25 cellular contexts compared by ENCODE assay signal in the genomic region with DNA sequence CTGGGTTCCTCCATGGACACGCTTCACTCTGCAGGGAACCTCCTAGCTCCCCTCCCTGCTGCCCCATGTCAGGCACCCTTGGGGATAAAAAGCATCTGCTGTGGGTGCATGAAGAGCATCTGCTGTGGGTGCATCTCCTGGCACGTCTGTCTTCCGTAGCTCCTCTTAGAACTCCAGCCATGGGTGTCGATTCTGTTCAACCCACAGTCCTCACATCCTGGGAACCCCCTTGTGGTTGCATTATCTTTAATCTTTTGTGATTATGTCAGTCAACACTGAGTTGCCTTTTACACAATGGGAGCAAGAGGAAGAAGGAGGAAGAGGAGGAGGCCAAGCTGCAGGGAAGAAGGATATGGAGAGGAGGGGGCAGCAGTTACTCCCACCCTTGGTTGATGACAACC. TPM values are rescaled to one million over a fixed set of nuclear protein-coding genes. Genes with fewer than 3 reads are reported as not detected.
DNase-seq lines count a peak whose midpoint lies in the region; ATAC-seq, FAIRE-seq and TF ChIP-seq lines count a peak whose summit lies in the region.
"Had no signal": no experiment of that assay in that cellular context is flagged by ENCODE, and none has a peak within 500 bp of the region (broad histone marks: within the 10 kb centered on the region; RNA-seq: fewer than 3 reads in every experiment).

No MANE protein-coding gene starts in this region.

- no peaks in the 10 kb centered on the region for H3K27me3 Mint-ChIP-seq in activated CD4-positive, alpha-beta memory T cell treated with anti-CD3 and anti-CD28 coated beads for 36 hours
- no peaks in the 10 kb centered on the region for H3K27me3 Mint-ChIP-seq in activated CD4-positive, alpha-beta memory T cell treated with anti-CD3 and anti-CD28 coated beads, Interleukin-2, amount 10 ng/mL, durations not matched to agents 7 days and 5 days
- no peaks in the 10 kb centered on the region for H3K27me3 Mint-ChIP-seq in central memory CD8-positive, alpha-beta T cell
- no peaks in the 10 kb centered on the region for H3K27me3 Mint-ChIP-seq in stimulated activated naive B cell treated with anti-CD40 and anti-IgM and Interleukin-4, amounts not matched to agents 10 μg/mL and 1 μg/mL and 100 μg/mL, for 72 hours

- peak; percentile 89 for FAIRE-seq in GM19239 (lab: Jason Lieb, UNC)
- FAIRE-seq: A204.1, astrocyte, endometrium had no signal

- DNase-seq in activated CD4-positive, alpha-beta memory T cell treated with anti-CD3 and anti-CD28 coated beads for 36 hours: no peak
- no peak for DNase-seq in activated CD4-positive, alpha-beta memory T cell treated with anti-CD3 and anti-CD28 coated beads, Interleukin-2, amount 10 ng/mL, durations not matched to agents 7 days and 5 days
- DNase-seq in GM19239 (ENCODE audit: insufficient read length, low spot score): no peak
- DNase-seq in central memory CD8-positive, alpha-beta T cell (ENCODE audit: low spot score in 2 of 2): no peak
- peak; percentile 70 for DNase-seq in stimulated activated naive B cell treated with anti-CD40 and anti-IgM and Interleukin-4, amounts not matched to agents 10 μg/mL and 1 μg/mL and 100 μg/mL, for 72 hours
- DNase-seq in prostate gland (ENCODE audit: low spot score): no peak
- no peak for DNase-seq in NOMO-1 treated with DMSO at 0.1 percent for 48 hours (lab: John Stamatoyannopoulos, UW; ENCODE audit: unreplicated experiment)
- no peak for DNase-seq in psoas muscle
- DNase-seq: activated CD4-positive, CD25-positive, alpha-beta regulatory T cell; activated CD8-positive, alpha-beta memory T cell treated with anti-CD3 and anti-CD28 coated beads, Interleukin-2, amount 50 U/mL, for 48 hours; DMS79 treated with DMSO at 0.1 percent for 48 hours; heart right ventricle; KBM-7; lower lobe of right lung; NCI-H1092; NCI-H2107; NCI-H526; SJCRH30; stimulated activated CD4-positive, alpha-beta T cell treated with anti-CD3 and anti-CD28 coated beads, Interleukin-4, amount 100 ng/mL, for 4 hours; T-helper 2 cell had no signal

- peaks cover 51% of the 10 kb centered on the region for H3K4me1 Mint-ChIP-seq in activated CD4-positive, alpha-beta memory T cell treated with anti-CD3 and anti-CD28 coated beads for 36 hours (ENCODE audit: low read depth)
- peaks cover 44% of the 10 kb centered on the region for H3K4me1 Mint-ChIP-seq in activated CD4-positive, alpha-beta memory T cell treated with anti-CD3 and anti-CD28 coated beads, Interleukin-2, amount 10 ng/mL, durations not matched to agents 7 days and 5 days
- peaks cover 40% of the 10 kb centered on the region for H3K4me1 Mint-ChIP-seq in central memory CD8-positive, alpha-beta T cell
- H3K4me1 Mint-ChIP-seq in stimulated activated naive B cell treated with anti-CD40 and anti-IgM and Interleukin-4, amounts not matched to agents 10 μg/mL and 1 μg/mL and 100 μg/mL, for 72 hours: peaks cover 69 to 83% of the 10 kb centered on the region in 2 donors

- H3K4me3 ChIP-seq in prostate gland: no peak overlapping the region
- no peak overlapping the region for H3K4me3 ChIP-seq in psoas muscle
- H3K4me3 ChIP-seq: heart right ventricle, lower lobe of right lung, SJCRH30, skin epidermis had no signal

- H3K27ac ChIP-seq in prostate gland (no peak overlapping the region), psoas muscle (no peak overlapping the region)
- H3K27ac ChIP-seq: heart right ventricle, lower lobe of right lung, SJCRH30, skin epidermis had no signal

- CTCF ChIA-PET in activated CD4-positive, alpha-beta memory T cell treated with anti-CD3 and anti-CD28 coated beads for 36 hours (lab: Charles Lee): interaction anchor here (0.7 to 1.1 kb wide), 2 partner anchors 20 to 25 kb away, joined by 3 to 4 read pairs; no protein-coding TSS in a partner anchor
- CTCF ChIA-PET in activated CD4-positive, alpha-beta memory T cell treated with anti-CD3 and anti-CD28 coated beads, Interleukin-2, amount 10 ng/mL, durations not matched to agents 7 days and 5 days (lab: Charles Lee): no interaction called here

- no peaks in the 10 kb centered on the region for H3K27me3 ChIP-seq in prostate gland (replicated peaks; ENCODE audit: insufficient read depth)
- H3K27me3 ChIP-seq in psoas muscle (ENCODE audit: insufficient read depth in 3 of 3, low read length in 2 of 3): no peaks in the 10 kb centered on the region
- H3K27me3 ChIP-seq: SJCRH30 had no signal

- POLR2A ChIA-PET in activated CD4-positive, alpha-beta memory T cell treated with anti-CD3 and anti-CD28 coated beads for 36 hours (lab: Charles Lee): interaction anchor here (1.2 kb wide), 1 partner anchor 15 kb away, joined by 3 read pairs; no protein-coding TSS in a partner anchor
- POLR2A ChIA-PET in activated CD4-positive, alpha-beta memory T cell treated with anti-CD3 and anti-CD28 coated beads, Interleukin-2, amount 10 ng/mL, durations not matched to agents 7 days and 5 days (lab: Charles Lee): no interaction called here

- H3K27ac Mint-ChIP-seq in activated CD4-positive, alpha-beta memory T cell treated with anti-CD3 and anti-CD28 coated beads for 36 hours: peak overlapping the region; percentile 14
- no peak overlapping the region for H3K27ac Mint-ChIP-seq in activated CD4-positive, alpha-beta memory T cell treated with anti-CD3 and anti-CD28 coated beads, Interleukin-2, amount 10 ng/mL, durations not matched to agents 7 days and 5 days
- peak overlapping the region; percentile 10 for H3K27ac Mint-ChIP-seq in central memory CD8-positive, alpha-beta T cell (ENCODE audit: low read depth)
- peak overlapping the region; percentile 62 for H3K27ac Mint-ChIP-seq in stimulated activated naive B cell treated with anti-CD40 and anti-IgM and Interleukin-4, amounts not matched to agents 10 μg/mL and 1 μg/mL and 100 μg/mL, for 72 hours

- 68% methylated on average over 4 of the region's 4 CpGs for WGBS in prostate gland
- 77 to 88% (median 85%) methylated on average over 4 of the region's 4 CpGs for WGBS in psoas muscle, 3 donors

- no peaks in the 10 kb centered on the region for H3K9me3 Mint-ChIP-seq in activated CD4-positive, alpha-beta memory T cell treated with anti-CD3 and anti-CD28 coated beads for 36 hours
- no peaks in the 10 kb centered on the region for H3K9me3 Mint-ChIP-seq in activated CD4-positive, alpha-beta memory T cell treated with anti-CD3 and anti-CD28 coated beads, Interleukin-2, amount 10 ng/mL, durations not matched to agents 7 days and 5 days
- no peaks in the 10 kb centered on the region for H3K9me3 Mint-ChIP-seq in central memory CD8-positive, alpha-beta T cell
- peaks cover 2 to 6% of the 10 kb centered on the region in 2 donors for H3K9me3 Mint-ChIP-seq in stimulated activated naive B cell treated with anti-CD40 and anti-IgM and Interleukin-4, amounts not matched to agents 10 μg/mL and 1 μg/mL and 100 μg/mL, for 72 hours

- no peaks in the 10 kb centered on the region for H3K9me3 ChIP-seq in prostate gland
- no peaks in the 10 kb centered on the region for H3K9me3 ChIP-seq in psoas muscle
- H3K9me3 ChIP-seq: heart right ventricle, lower lobe of right lung, SJCRH30 had no signal

- no peaks in the 10 kb centered on the region for H3K36me3 Mint-ChIP-seq in activated CD4-positive, alpha-beta memory T cell treated with anti-CD3 and anti-CD28 coated beads for 36 hours
- no peaks in the 10 kb centered on the region for H3K36me3 Mint-ChIP-seq in activated CD4-positive, alpha-beta memory T cell treated with anti-CD3 and anti-CD28 coated beads, Interleukin-2, amount 10 ng/mL, durations not matched to agents 7 days and 5 days (ENCODE audit: low read depth)
- peaks cover 6% of the 10 kb centered on the region for H3K36me3 Mint-ChIP-seq in central memory CD8-positive, alpha-beta T cell (ENCODE audit: insufficient read depth)
- H3K36me3 Mint-ChIP-seq in stimulated activated naive B cell treated with anti-CD40 and anti-IgM and Interleukin-4, amounts not matched to agents 10 μg/mL and 1 μg/mL and 100 μg/mL, for 72 hours: peaks cover 0 to 8% of the 10 kb centered on the region in 2 donors

- intact Hi-C loops in activated CD4-positive, alpha-beta memory T cell treated with anti-CD3 and anti-CD28 coated beads for 36 hours (cut with micrococcal nuclease): no loop called here
- intact Hi-C loops in prostate gland (cut with DNase I) (no loop called here), psoas muscle (cut with DNase I) (no loop called here)

- TF ChIP-seq CTCF in prostate gland (IDR thresholded peaks at IDR 0.05) (no peak), psoas muscle (IDR thresholded peaks at IDR 0.05) (no peak)

- no peak for TF ChIP-seq POLR2A in prostate gland (IDR thresholded peaks at IDR 0.05)

- ATAC-seq in central memory CD8-positive, alpha-beta T cell (replicated peaks; ENCODE audit: extremely low read depth, poor library complexity, severe bottlenecking): no peak
- ATAC-seq in stimulated activated naive B cell treated with anti-CD40 and anti-IgM and Interleukin-4, amounts not matched to agents 10 μg/mL and 1 μg/mL and 100 μg/mL, for 72 hours (replicated peaks): peak; percentile 41
- ATAC-seq in psoas muscle: no peak
- ATAC-seq: heart right ventricle, lower lobe of right lung had no signal

- no peak overlapping the region for H3K4me3 Mint-ChIP-seq in activated CD4-positive, alpha-beta memory T cell treated with anti-CD3 and anti-CD28 coated beads for 36 hours
- H3K4me3 Mint-ChIP-seq in activated CD4-positive, alpha-beta memory T cell treated with anti-CD3 and anti-CD28 coated beads, Interleukin-2, amount 10 ng/mL, durations not matched to agents 7 days and 5 days: no peak overlapping the region
- no peak overlapping the region for H3K4me3 Mint-ChIP-seq in central memory CD8-positive, alpha-beta T cell
- peak overlapping the region; percentile 30 to 52 for H3K4me3 Mint-ChIP-seq in stimulated activated naive B cell treated with anti-CD40 and anti-IgM and Interleukin-4, amounts not matched to agents 10 μg/mL and 1 μg/mL and 100 μg/mL, for 72 hours

- H3K4me1 ChIP-seq in prostate gland (replicated peaks) (no peaks in the 10 kb centered on the region), psoas muscle (no peaks in the 10 kb centered on the region)
- H3K4me1 ChIP-seq: lower lobe of right lung had no signal

- H3K36me3 ChIP-seq in prostate gland: no peaks in the 10 kb centered on the region
- H3K36me3 ChIP-seq in psoas muscle (ENCODE audit: insufficient read depth in 1 of 2, low read depth in 1 of 2): no peaks in the 10 kb centered on the region
- H3K36me3 ChIP-seq: heart right ventricle, lower lobe of right lung, SJCRH30 had no signal

RNA-seq across cellular contexts. Expression of a gene that starts 24.1 kb away (rescaled TPM):
- 1 to 10 TPM; 5.1 to 7.4 TPM for total RNA-seq in activated CD4-positive, alpha-beta memory T cell treated with anti-CD3 and anti-CD28 coated beads for 36 hours
- total RNA-seq in activated CD4-positive, alpha-beta memory T cell treated with anti-CD3 and anti-CD28 coated beads, Interleukin-2, amount 10 ng/mL, durations not matched to agents 7 days and 5 days: 10 to 100 TPM; 20.0 to 20.3 TPM
- total RNA-seq in prostate gland (not detected), psoas muscle (not detected)
- polyA plus RNA-seq in psoas muscle: under 1 TPM in 2 of 3 donors, not detected in 1; 0.01 to 0.05 TPM
- total RNA-seq: astrocyte, posterior vena cava, SJCRH30 had no signal
- polyA plus RNA-seq: heart right ventricle had no signal

RNA-seq across cellular contexts. Expression of a gene that starts 59.0 kb away (rescaled TPM):
- total RNA-seq in activated CD4-positive, alpha-beta memory T cell treated with anti-CD3 and anti-CD28 coated beads for 36 hours: not detected
- not detected for total RNA-seq in activated CD4-positive, alpha-beta memory T cell treated with anti-CD3 and anti-CD28 coated beads, Interleukin-2, amount 10 ng/mL, durations not matched to agents 7 days and 5 days
- not detected for total RNA-seq in prostate gland
- total RNA-seq in psoas muscle: not detected
- not detected for polyA plus RNA-seq in psoas muscle
- total RNA-seq: astrocyte, heart right ventricle, lower lobe of right lung, posterior vena cava, SJCRH30 had no signal
- polyA plus RNA-seq: heart right ventricle had no signal

Comparison
In these comparisons a context has a peak if more than half of its experiments do, and no peak if none do; other contexts are left out.
1. H3K4me3 Mint-ChIP-seq: peak in stimulated activated naive B cell treated with anti-CD40 and anti-IgM and Interleukin-4, amounts not matched to agents 10 μg/mL and 1 μg/mL and 100 μg/mL, for 72 hours (2 of 2); none in activated CD4-positive, alpha-beta memory T cell treated with anti-CD3 and anti-CD28 coated beads for 36 hours (single experiment), activated CD4-positive, alpha-beta memory T cell treated with anti-CD3 and anti-CD28 coated beads, Interleukin-2, amount 10 ng/mL, durations not matched to agents 7 days and 5 days (single experiment) and central memory CD8-positive, alpha-beta T cell (single experiment).
2. ATAC-seq: peak in stimulated activated naive B cell treated with anti-CD40 and anti-IgM and Interleukin-4, amounts not matched to agents 10 μg/mL and 1 μg/mL and 100 μg/mL, for 72 hours (2 of 2); none in central memory CD8-positive, alpha-beta T cell (single experiment) and psoas muscle (0 of 4).
3. RNA of a gene that starts 24.1 kb away (total RNA-seq): 20.0 to 20.3 TPM in activated CD4-positive, alpha-beta memory T cell treated with anti-CD3 and anti-CD28 coated beads, Interleukin-2, amount 10 ng/mL, durations not matched to agents 7 days and 5 days and 5.1 to 7.4 TPM in activated CD4-positive, alpha-beta memory T cell treated with anti-CD3 and anti-CD28 coated beads for 36 hours; not detected in prostate gland and not detected in psoas muscle; every median in the first group is over 4 times any median in the second.